In the genomic region with DNA sequence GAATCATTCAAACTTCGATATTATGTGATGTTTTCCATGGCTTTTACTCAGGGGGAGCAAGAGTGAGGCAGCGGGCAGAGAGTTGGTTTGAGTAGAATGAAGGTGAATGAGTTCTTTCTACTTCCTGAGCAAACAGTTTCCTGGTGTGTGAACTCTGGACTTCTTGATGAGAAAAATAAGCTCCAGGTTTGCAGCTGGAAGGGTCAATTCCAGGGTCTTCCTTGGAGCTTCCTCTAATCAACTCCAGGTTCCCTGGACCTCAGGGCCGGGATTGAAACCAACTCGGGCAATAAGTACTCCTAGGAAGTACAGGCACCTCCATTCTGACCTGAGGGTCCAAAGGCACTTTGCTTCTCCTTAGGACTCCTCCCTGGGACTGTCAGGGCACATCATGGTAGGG, we compare ENCODE assay signal across 34 cellular contexts.
"Had no signal": no experiment of that assay in that cellular context is flagged by ENCODE, and none has a peak within 500 bp of the region (broad histone marks: within the 10 kb centered on the region; RNA-seq: fewer than 3 reads in every experiment).

No MANE protein-coding gene starts in this region.

- H3K36me3 ChIP-seq: adrenal gland, ascending aorta, brain microvascular endothelial cell, breast epithelium, cardiac muscle cell had no signal

- H3K27me3 ChIP-seq: adrenal gland, ascending aorta, body of pancreas, brain microvascular endothelial cell, cardiac muscle cell had no signal

- H3K4me3 ChIP-seq: adrenal gland, ascending aorta, body of pancreas, breast epithelium, cardiac muscle cell had no signal

- FAIRE-seq: astrocyte, bronchial epithelial cell had no signal

- H3K4me1 ChIP-seq: adrenal gland, ascending aorta, body of pancreas, breast epithelium had no signal

- ATAC-seq: activated naive CD4-positive, alpha-beta T cell treated with anti-CD3 and anti-CD28 coated beads, Interleukin-2, amount 50 U/mL, for 72 hours; activated naive CD8-positive, alpha-beta T cell treated with anti-CD3 and anti-CD28 coated beads, Interleukin-2, amount 50 U/mL, for 24 hours; activated T-cell treated with anti-CD3 and anti-CD28 coated beads, Interleukin-2, amount 50 U/mL, for 4 hours; activated T-cell treated with anti-CD3 and anti-CD28 coated beads, Interleukin-2, amount 50 U/mL, for 72 hours; activated T-helper 17 cell treated with anti-CD3 and anti-CD28 coated beads, Interleukin-2, amount 50 U/mL, for 72 hours; body of pancreas had no signal

- DNase-seq: activated effector memory CD4-positive, alpha-beta T cell treated with anti-CD3 and anti-CD28 coated beads, Interleukin-2, amount 50 U/mL, for 16 hours; activated effector memory CD4-positive, alpha-beta T cell treated with Interleukin-2 at 50 U/mL for 16 hours; activated gamma-delta T cell; activated gamma-delta T cell treated with Interleukin-2 at 50 U/mL for 16 hours; activated naive CD4-positive, alpha-beta T cell; activated naive CD4-positive, alpha-beta T cell treated with anti-CD3 and anti-CD28 coated beads for 36 hours; activated naive CD4-positive, alpha-beta T cell treated with anti-CD3 and anti-CD28 coated beads, Interleukin-2, amount 10 ng/mL, durations not matched to agents 7 days and 5 days; activated naive CD4-positive, alpha-beta T cell treated with anti-CD3 and anti-CD28 coated beads, Interleukin-2, amount 50 U/mL, for 16 hours; activated naive CD4-positive, alpha-beta T cell treated with Interleukin-2 at 50 U/mL for 16 hours; activated naive CD8-positive, alpha-beta T cell treated with anti-CD3 and anti-CD28 coated beads for 36 hours; activated naive CD8-positive, alpha-beta T cell treated with anti-CD3 and anti-CD28 coated beads, Interleukin-2, amount 10 ng/mL, durations not matched to agents 7 days and 5 days; activated naive CD8-positive, alpha-beta T cell treated with anti-CD3 and anti-CD28 coated beads, Interleukin-2, amount 50 U/mL, for 24 hours; activated T-cell treated with anti-CD3 and anti-CD28 coated beads, Interleukin-2, amount 50 U/mL, for 1 hour; activated T-cell treated with anti-CD3 and anti-CD28 coated beads, Interleukin-2, amount 50 U/mL, for 24 hours; activated T-cell treated with anti-CD3 and anti-CD28 coated beads, Interleukin-2, amount 50 U/mL, for 4 hours; activated T-cell treated with anti-CD3 and anti-CD28 coated beads, Interleukin-2, amount 50 U/mL, for 48 hours; activated T-cell treated with anti-CD3 and anti-CD28 coated beads, Interleukin-2, amount 50 U/mL, for 72 hours; adrenal gland; amniotic stem cell; amygdala; anterior cingulate cortex; aorta; body of pancreas; brain microvascular endothelial cell; caudate nucleus; central memory CD4-positive, alpha-beta T cell; cerebellar nuclear complex had no signal

- H3K9me3 ChIP-seq: adrenal gland, ascending aorta, body of pancreas, breast epithelium had no signal

- H3K27ac ChIP-seq: adrenal gland, ascending aorta, body of pancreas, brain microvascular endothelial cell, breast epithelium, cardiac muscle cell had no signal
